ENCODE assay signal across 8 cellular contexts in the genomic region with DNA sequence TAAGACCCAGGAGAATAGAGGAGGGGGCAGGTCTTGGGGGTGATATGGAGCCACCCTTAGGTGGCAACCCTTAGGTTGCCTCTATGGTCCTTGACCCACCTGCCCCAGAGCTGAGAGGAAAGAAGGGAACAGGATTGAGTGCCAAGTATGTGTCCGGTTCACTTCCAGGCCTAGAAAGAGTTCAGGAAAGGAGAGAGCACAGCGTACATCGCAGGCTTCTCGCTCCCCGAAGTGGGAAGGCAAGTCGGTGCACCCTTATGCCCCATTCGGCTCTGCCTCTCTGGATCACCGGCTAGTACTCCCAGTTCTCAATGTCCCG. TPM values are rescaled to one million over a fixed set of nuclear protein-coding genes. Genes with fewer than 3 reads are reported as not detected.
A peak's percentile ranks its signal among the peaks of the same experiment; 100 is the strongest.
DNase-seq lines count a peak whose midpoint lies in the region; ATAC-seq and TF ChIP-seq lines count a peak whose summit lies in the region.
"Had no signal": no experiment of that assay in that cellular context is flagged by ENCODE, and none has a peak within 500 bp of the region (broad histone marks: within the 10 kb centered on the region; RNA-seq: fewer than 3 reads in every experiment).

No MANE protein-coding gene starts in this region.

- H3K27me3 ChIP-seq in CD8-positive, alpha-beta T cell (ENCODE audit: insufficient read depth, low read length) = peaks cover 62% of the 10 kb centered on the region
- H3K27me3 ChIP-seq in WERI-Rb-1 (ENCODE audit: insufficient read depth, low read depth, severe bottlenecking) = no peaks in the 10 kb centered on the region

- peaks cover 76% of the 10 kb centered on the region for H3K27me3 Mint-ChIP-seq in CD8-positive, alpha-beta T cell (ENCODE audit: low read depth)

- no peak for ATAC-seq in CD8-positive, alpha-beta T cell
- ATAC-seq in GM21390 (IDR thresholded peaks at IDR 0.05; ENCODE audit: unreplicated experiment) = no peak

- intact Hi-C loops in CD8-positive, alpha-beta T cell (cut with DNase I, micrococcal nuclease) = no loop called here
- intact Hi-C loops in lower leg skin (cut with DNase I; ENCODE audit: low total_unique reads) = loop anchor here (2.0 kb wide), 1 partner anchor 218 kb away; no protein-coding TSS in a partner anchor

- H3K9me3 Mint-ChIP-seq in CD8-positive, alpha-beta T cell = no peaks in the 10 kb centered on the region

- TF ChIP-seq POLR2A in lower leg skin (IDR thresholded peaks at IDR 0.05) = no peak

- peaks cover 45% of the 10 kb centered on the region for H3K4me1 ChIP-seq in CD8-positive, alpha-beta T cell (ENCODE audit: insufficient read depth, low read length)

- CTCF ChIA-PET in CD8-positive, alpha-beta T cell (lab: Charles Lee) = interaction anchor here (1.0 to 19.0 kb wide), 2 partner anchors 37 to 96 kb away, joined by 3 to 583 read pairs; partner anchors contain the start of gene SP2

- H3K27ac Mint-ChIP-seq in CD8-positive, alpha-beta T cell = no peak overlapping the region

- H3K27ac ChIP-seq in CD8-positive, alpha-beta T cell (ENCODE audit: low read depth, low read length) = no peak overlapping the region
- H3K27ac ChIP-seq in WERI-Rb-1 = peak overlapping the region; percentile 70

- H3K4me3 ChIP-seq in CD8-positive, alpha-beta T cell (ENCODE audit: low read depth, low read length) = no peak overlapping the region
- H3K4me3 ChIP-seq in WERI-Rb-1 (ENCODE audit: low read depth, low read length) (peak overlapping the region; percentile 75), lower leg skin (ENCODE audit: low read depth, poor library complexity, severe bottlenecking) (peak overlapping the region; percentile 21)

- no peaks in the 10 kb centered on the region for H3K36me3 ChIP-seq in CD8-positive, alpha-beta T cell (ENCODE audit: insufficient read depth, low read length)
- peaks cover 17% of the 10 kb centered on the region for H3K36me3 ChIP-seq in WERI-Rb-1

- 22 to 45% methylated on average over 9 of the region's 9 CpGs for WGBS in lower leg skin, 2 donors

- no peak for TF ChIP-seq CTCF in CD8-positive, alpha-beta T cell (IDR thresholded peaks at IDR 0.05)
- TF ChIP-seq CTCF in WERI-Rb-1 (IDR thresholded peaks at IDR 0.05; ENCODE audit: low read depth, low read length) (no peak), lower leg skin (IDR thresholded peaks at IDR 0.05) (no peak)

- no peak for DNase-seq in CD8-positive, alpha-beta T cell
- DNase-seq in WERI-Rb-1 (no peak), lower leg skin (ENCODE audit: low spot score in 2 of 2) (no peak), OCI-M2 (lab: John Stamatoyannopoulos, UW; ENCODE audit: unreplicated experiment) (no peak), HUDEP-2 (lab: John Stamatoyannopoulos, UW; ENCODE audit: unreplicated experiment in 76 of 76) (no peak)
- DNase-seq: NK-92 treated with Interleukin-12 subunit alpha and Interleukin-12 subunit beta, amount 100 ng/mL, for 24 hours had no signal

- POLR2A ChIA-PET in CD8-positive, alpha-beta T cell (lab: Charles Lee) = interaction anchor here (1.1 kb wide), 3 partner anchors 33 to 45 kb away, joined by 3 to 4 read pairs (median 3); partner anchors contain the start of gene SP2

- no peaks in the 10 kb centered on the region for H3K9me3 ChIP-seq in CD8-positive, alpha-beta T cell (ENCODE audit: low read length)
- no peaks in the 10 kb centered on the region for H3K9me3 ChIP-seq in WERI-Rb-1 (ENCODE audit: severe bottlenecking)

- H3K4me3 Mint-ChIP-seq in CD8-positive, alpha-beta T cell = peak overlapping the region; percentile 66

- peaks cover 24% of the 10 kb centered on the region for H3K4me1 Mint-ChIP-seq in CD8-positive, alpha-beta T cell (ENCODE audit: low read depth)

- no peaks in the 10 kb centered on the region for H3K36me3 Mint-ChIP-seq in CD8-positive, alpha-beta T cell

RNA-seq across cellular contexts. Expression of gene SP6, which starts 0.6 kb away (rescaled TPM):
- total RNA-seq in CD8-positive, alpha-beta T cell = under 1 TPM; 0.22 to 0.38 TPM
- 10 to 100 TPM; 21.9 to 29.9 (median 24.7) TPM for total RNA-seq in lower leg skin

RNA-seq across cellular contexts. Expression of gene SCRN2, which starts 9.3 kb away (rescaled TPM):
- 10 to 100 TPM; 17.6 to 19.8 TPM for total RNA-seq in CD8-positive, alpha-beta T cell
- total RNA-seq in lower leg skin = 10 to 100 TPM; 23.1 to 37.9 (median 28.3) TPM

RNA-seq across cellular contexts. Expression of gene LRRC46, which starts 18.9 kb away (rescaled TPM):
- 1 to 10 TPM in 1 of 2 experiments, under 1 TPM in 1; 0.43 to 1.5 TPM for total RNA-seq in CD8-positive, alpha-beta T cell
- total RNA-seq in lower leg skin = not detected
- total RNA-seq: posterior vena cava had no signal

RNA-seq across cellular contexts. Expression of gene MRPL10, which starts 19.0 kb away (rescaled TPM):
- 10 to 100 TPM; 67.5 to 69.7 TPM for total RNA-seq in CD8-positive, alpha-beta T cell
- 10 to 100 TPM; 25.3 to 35.4 (median 30.2) TPM for total RNA-seq in lower leg skin

RNA-seq across cellular contexts. Expression of gene OSBPL7, which starts 28.7 kb away (rescaled TPM):
- 10 to 100 TPM; 50.8 to 56.1 TPM for total RNA-seq in CD8-positive, alpha-beta T cell
- total RNA-seq in lower leg skin = 1 to 10 TPM; 1.1 to 8.4 (median 1.8) TPM

Comparison
In these comparisons a context has a peak if more than half of its experiments do, and no peak if none do; other contexts are left out.
1. RNA of gene SP6, which starts 0.6 kb away (total RNA-seq): 21.9 to 29.9 TPM in lower leg skin; 0.22 to 0.38 TPM in CD8-positive, alpha-beta T cell; every median in the first group is over 10 times any median in the second.